ENCODE assay signal across 1 cellular context in the genomic region with DNA sequence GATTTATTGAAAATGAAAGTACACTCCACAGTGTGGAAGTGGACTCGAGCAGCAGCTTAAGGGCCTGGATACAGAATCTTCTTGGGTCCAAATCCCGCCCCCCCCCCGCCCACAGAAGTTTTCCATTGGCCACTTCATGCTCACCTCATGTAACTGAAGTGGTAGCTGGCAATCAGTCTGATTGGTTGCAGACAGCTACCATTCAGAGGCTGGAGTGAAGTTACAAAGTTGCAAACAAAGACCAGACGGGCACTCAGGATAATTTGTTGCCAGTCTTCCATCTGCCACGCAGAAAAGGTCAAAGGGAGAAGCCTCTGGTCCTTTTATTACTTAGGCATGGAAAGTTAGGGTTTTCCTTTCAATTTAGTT.
TF ChIP-seq lines count a peak whose summit lies in the region.

No MANE protein-coding gene starts in this region.

TF ChIP-seq in HepG2, 621 proteins besides CTCF, POLR2A, EP300 and RAD21 (continued from another document):
- TF ChIP-seq, protein P1, sequence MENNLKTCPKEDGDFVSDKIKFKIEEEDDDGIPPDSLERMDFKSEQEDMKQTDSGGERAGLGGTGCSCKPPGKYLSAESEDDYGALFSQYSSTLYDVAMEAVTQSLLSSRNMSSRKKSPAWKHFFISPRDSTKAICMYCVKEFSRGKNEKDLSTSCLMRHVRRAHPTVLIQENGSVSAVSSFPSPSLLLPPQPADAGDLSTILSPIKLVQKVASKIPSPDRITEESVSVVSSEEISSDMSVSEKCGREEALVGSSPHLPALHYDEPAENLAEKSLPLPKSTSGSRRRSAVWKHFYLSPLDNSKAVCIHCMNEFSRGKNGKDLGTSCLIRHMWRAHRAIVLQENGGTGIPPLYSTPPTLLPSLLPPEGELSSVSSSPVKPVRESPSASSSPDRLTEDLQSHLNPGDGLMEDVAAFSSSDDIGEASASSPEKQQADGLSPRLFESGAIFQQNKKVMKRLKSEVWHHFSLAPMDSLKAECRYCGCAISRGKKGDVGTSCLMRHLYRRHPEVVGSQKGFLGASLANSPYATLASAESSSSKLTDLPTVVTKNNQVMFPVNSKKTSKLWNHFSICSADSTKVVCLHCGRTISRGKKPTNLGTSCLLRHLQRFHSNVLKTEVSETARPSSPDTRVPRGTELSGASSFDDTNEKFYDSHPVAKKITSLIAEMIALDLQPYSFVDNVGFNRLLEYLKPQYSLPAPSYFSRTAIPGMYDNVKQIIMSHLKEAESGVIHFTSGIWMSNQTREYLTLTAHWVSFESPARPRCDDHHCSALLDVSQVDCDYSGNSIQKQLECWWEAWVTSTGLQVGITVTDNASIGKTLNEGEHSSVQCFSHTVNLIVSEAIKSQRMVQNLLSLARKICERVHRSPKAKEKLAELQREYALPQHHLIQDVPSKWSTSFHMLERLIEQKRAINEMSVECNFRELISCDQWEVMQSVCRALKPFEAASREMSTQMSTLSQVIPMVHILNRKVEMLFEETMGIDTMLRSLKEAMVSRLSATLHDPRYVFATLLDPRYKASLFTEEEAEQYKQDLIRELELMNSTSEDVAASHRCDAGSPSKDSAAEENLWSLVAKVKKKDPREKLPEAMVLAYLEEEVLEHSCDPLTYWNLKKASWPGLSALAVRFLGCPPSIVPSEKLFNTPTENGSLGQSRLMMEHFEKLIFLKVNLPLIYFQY (CRISPR knock-in tag; IDR thresholded peaks at IDR 0.05; ENCODE audit: borderline replicate concordance) = no peak
- no peak for TF ChIP-seq NFYC (CRISPR knock-in tag; IDR thresholded peaks at IDR 0.05)
- TF ChIP-seq ZFX (CRISPR knock-in tag; IDR thresholded peaks at IDR 0.05; ENCODE audit: low read depth) = no peak
- TF ChIP-seq ZNF557 (CRISPR knock-in tag; IDR thresholded peaks at IDR 0.05) = no peak
- TF ChIP-seq, protein P2, sequence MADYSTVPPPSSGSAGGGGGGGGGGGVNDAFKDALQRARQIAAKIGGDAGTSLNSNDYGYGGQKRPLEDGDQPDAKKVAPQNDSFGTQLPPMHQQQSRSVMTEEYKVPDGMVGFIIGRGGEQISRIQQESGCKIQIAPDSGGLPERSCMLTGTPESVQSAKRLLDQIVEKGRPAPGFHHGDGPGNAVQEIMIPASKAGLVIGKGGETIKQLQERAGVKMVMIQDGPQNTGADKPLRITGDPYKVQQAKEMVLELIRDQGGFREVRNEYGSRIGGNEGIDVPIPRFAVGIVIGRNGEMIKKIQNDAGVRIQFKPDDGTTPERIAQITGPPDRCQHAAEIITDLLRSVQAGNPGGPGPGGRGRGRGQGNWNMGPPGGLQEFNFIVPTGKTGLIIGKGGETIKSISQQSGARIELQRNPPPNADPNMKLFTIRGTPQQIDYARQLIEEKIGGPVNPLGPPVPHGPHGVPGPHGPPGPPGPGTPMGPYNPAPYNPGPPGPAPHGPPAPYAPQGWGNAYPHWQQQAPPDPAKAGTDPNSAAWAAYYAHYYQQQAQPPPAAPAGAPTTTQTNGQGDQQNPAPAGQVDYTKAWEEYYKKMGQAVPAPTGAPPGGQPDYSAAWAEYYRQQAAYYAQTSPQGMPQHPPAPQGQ (CRISPR knock-in tag; IDR thresholded peaks at IDR 0.05; ENCODE audit: borderline replicate concordance) = no peak
- TF ChIP-seq SMAD9 (CRISPR knock-in tag; IDR thresholded peaks at IDR 0.05) = no peak
- TF ChIP-seq, protein P3, sequence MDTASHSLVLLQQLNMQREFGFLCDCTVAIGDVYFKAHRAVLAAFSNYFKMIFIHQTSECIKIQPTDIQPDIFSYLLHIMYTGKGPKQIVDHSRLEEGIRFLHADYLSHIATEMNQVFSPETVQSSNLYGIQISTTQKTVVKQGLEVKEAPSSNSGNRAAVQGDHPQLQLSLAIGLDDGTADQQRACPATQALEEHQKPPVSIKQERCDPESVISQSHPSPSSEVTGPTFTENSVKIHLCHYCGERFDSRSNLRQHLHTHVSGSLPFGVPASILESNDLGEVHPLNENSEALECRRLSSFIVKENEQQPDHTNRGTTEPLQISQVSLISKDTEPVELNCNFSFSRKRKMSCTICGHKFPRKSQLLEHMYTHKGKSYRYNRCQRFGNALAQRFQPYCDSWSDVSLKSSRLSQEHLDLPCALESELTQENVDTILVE (CRISPR knock-in tag; IDR thresholded peaks at IDR 0.05) = no peak
- TF ChIP-seq SNRNP70 (IDR thresholded peaks at IDR 0.05; ENCODE audit: low read depth, low read length) = no peak
- TF ChIP-seq, protein P4, sequence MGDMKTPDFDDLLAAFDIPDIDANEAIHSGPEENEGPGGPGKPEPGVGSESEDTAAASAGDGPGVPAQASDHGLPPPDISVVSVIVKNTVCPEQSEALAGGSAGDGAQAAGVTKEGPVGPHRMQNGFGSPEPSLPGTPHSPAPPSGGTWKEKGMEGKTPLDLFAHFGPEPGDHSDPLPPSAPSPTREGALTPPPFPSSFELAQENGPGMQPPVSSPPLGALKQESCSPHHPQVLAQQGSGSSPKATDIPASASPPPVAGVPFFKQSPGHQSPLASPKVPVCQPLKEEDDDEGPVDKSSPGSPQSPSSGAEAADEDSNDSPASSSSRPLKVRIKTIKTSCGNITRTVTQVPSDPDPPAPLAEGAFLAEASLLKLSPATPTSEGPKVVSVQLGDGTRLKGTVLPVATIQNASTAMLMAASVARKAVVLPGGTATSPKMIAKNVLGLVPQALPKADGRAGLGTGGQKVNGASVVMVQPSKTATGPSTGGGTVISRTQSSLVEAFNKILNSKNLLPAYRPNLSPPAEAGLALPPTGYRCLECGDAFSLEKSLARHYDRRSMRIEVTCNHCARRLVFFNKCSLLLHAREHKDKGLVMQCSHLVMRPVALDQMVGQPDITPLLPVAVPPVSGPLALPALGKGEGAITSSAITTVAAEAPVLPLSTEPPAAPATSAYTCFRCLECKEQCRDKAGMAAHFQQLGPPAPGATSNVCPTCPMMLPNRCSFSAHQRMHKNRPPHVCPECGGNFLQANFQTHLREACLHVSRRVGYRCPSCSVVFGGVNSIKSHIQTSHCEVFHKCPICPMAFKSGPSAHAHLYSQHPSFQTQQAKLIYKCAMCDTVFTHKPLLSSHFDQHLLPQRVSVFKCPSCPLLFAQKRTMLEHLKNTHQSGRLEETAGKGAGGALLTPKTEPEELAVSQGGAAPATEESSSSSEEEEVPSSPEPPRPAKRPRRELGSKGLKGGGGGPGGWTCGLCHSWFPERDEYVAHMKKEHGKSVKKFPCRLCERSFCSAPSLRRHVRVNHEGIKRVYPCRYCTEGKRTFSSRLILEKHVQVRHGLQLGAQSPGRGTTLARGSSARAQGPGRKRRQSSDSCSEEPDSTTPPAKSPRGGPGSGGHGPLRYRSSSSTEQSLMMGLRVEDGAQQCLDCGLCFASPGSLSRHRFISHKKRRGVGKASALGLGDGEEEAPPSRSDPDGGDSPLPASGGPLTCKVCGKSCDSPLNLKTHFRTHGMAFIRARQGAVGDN (CRISPR knock-in tag; IDR thresholded peaks at IDR 0.05) = no peak
- no peak for TF ChIP-seq RNF2 (conservative IDR thresholded peaks at IDR 0.05; ENCODE audit: low read depth)
- TF ChIP-seq, protein P5, sequence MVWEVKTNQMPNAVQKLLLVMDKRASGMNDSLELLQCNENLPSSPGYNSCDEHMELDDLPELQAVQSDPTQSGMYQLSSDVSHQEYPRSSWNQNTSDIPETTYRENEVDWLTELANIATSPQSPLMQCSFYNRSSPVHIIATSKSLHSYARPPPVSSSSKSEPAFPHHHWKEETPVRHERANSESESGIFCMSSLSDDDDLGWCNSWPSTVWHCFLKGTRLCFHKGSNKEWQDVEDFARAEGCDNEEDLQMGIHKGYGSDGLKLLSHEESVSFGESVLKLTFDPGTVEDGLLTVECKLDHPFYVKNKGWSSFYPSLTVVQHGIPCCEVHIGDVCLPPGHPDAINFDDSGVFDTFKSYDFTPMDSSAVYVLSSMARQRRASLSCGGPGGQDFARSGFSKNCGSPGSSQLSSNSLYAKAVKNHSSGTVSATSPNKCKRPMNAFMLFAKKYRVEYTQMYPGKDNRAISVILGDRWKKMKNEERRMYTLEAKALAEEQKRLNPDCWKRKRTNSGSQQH (CRISPR knock-in tag; IDR thresholded peaks at IDR 0.05; ENCODE audit: low read depth) = no peak
- TF ChIP-seq MEIS1 (CRISPR knock-in tag; IDR thresholded peaks at IDR 0.05; ENCODE audit: borderline replicate concordance) = no peak
- no peak for TF ChIP-seq ZNF44 (CRISPR knock-in tag; IDR thresholded peaks at IDR 0.05)
- TF ChIP-seq ZNF235 (CRISPR knock-in tag; IDR thresholded peaks at IDR 0.05; ENCODE audit: borderline replicate concordance) = no peak
